ENCODE assay signal across 20 cellular contexts in the genomic region with DNA sequence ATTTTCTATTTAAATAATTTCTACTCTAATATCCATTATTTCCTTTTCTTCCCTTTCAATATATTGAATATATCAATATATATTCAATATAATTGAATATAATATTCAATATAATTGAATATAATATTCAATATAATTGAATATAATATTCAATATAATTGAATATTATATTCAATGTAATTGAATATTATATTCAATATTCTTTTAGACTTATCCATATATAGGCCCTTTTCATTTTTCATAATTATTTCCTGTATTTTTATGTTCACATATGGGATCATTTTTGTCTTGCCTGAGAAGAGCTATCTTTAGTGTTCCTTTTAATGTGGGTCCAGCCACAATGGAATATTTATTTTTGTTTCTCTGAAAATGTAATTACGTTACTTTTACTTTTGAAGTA.
"Had no signal": no experiment of that assay in that cellular context is flagged by ENCODE, and none has a peak within 500 bp of the region (broad histone marks: within the 10 kb centered on the region; RNA-seq: fewer than 3 reads in every experiment).

No MANE protein-coding gene starts in this region.

- DNase-seq: hippocampal formation; left colon; left lung; lower lobe of right lung; mammary epithelial cell; mesenchymal stem cell; naive thymus-derived CD8-positive, alpha-beta T cell; nucleus accumbens; right cardiac atrium; spleen; stimulated activated CD4-positive, alpha-beta T cell treated with anti-CD3 and anti-CD28 coated beads, Interleukin-4, amount 100 ng/mL, for 24 hours; stimulated activated naive CD4-positive, alpha-beta T cell; tibial artery; uterus had no signal

- H3K4me3 ChIP-seq: left lung, lower lobe of right lung, skin epidermis, spleen, suprapubic skin, thoracic aorta, tibial artery, uterus had no signal

- ATAC-seq: left colon; left lung; lower lobe of right lung; naive thymus-derived CD8-positive, alpha-beta T cell; right cardiac atrium; sciatic nerve; stimulated activated effector memory CD8-positive, alpha-beta T cell treated with anti-CD3 and anti-CD28 coated beads, Interleukin-12 subunit alpha, Interleukin-12 subunit beta, amount 100 ng/mL, for 72 hours had no signal

- FAIRE-seq: keratinocyte had no signal

- H3K36me3 ChIP-seq: left lung, lower lobe of right lung, spleen, suprapubic skin, thoracic aorta, tibial artery, uterus had no signal

- H3K27me3 ChIP-seq: left lung, suprapubic skin, tibial artery, uterus had no signal

- H3K27ac ChIP-seq: left lung, lower lobe of right lung, skin epidermis, spleen, suprapubic skin, thoracic aorta, tibial artery, uterus had no signal

- H3K4me1 ChIP-seq: left lung, lower lobe of right lung, spleen, suprapubic skin, uterus had no signal

- H3K9me3 ChIP-seq: left lung, lower lobe of right lung, spleen, suprapubic skin, thoracic aorta, tibial artery, uterus had no signal
